Comparison of ENCODE assay signal across 8 cellular contexts in the genomic region with DNA sequence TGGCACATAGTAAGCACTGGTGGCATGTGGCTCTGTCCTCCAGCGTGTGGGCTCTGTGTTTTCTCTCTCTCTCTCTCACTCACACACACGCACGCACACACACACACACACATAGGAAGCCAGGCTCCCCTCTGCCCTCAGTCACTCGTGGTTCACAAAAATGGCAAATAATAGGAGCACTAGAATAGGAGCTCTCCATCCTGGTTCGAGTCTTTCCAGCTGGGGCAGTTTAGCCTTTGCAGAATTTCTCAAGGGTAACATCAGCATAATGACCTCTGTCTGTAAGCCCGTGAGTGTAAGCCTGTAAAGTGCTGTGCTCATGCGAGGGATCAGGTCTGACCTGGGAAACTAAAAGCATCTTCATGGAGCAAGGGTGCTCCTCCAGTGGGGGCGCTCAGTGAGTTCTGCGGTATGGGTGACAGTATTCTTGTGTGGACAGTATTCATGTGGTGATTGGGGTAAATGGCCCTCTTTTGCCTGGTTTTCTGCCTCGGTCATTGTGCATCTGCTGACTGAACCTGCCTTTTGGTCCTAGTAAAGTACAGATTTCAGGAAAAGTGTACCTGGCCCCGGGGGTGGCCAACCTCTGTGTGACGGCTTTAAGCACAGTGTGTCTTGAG. TPM values are rescaled to one million over a fixed set of nuclear protein-coding genes. Genes with fewer than 3 reads are reported as not detected.
DNase-seq lines count a peak whose midpoint lies in the region; ATAC-seq and TF ChIP-seq lines count a peak whose summit lies in the region.

No MANE protein-coding gene starts in this region.

- H3K4me1 ChIP-seq in urinary bladder (ENCODE audit: insufficient read depth), result no peaks in the 10 kb centered on the region

- H3K36me3 Mint-ChIP-seq in activated CD4-positive, alpha-beta T cell treated with anti-CD3 and anti-CD28 coated beads for 36 hours (ENCODE audit: low read depth), result peaks cover 36% of the 10 kb centered on the region
- H3K36me3 Mint-ChIP-seq in T-cell (peaks cover 25% of the 10 kb centered on the region), mesothelial cell of epicardium (no peaks in the 10 kb centered on the region)

- peak overlapping the region; percentile 88 for H3K27ac ChIP-seq in urinary bladder (ENCODE audit: low read depth)

- H3K27ac Mint-ChIP-seq in activated CD4-positive, alpha-beta T cell treated with anti-CD3 and anti-CD28 coated beads for 36 hours, result peak overlapping the region; percentile 84
- H3K27ac Mint-ChIP-seq in T-cell (peak overlapping the region; percentile 93 to 95), mesothelial cell of epicardium (no peak overlapping the region)

- peak overlapping the region; percentile 77 for H3K4me3 ChIP-seq in urinary bladder (ENCODE audit: low read depth, low read length)

- no peaks in the 10 kb centered on the region for H3K27me3 Mint-ChIP-seq in activated CD4-positive, alpha-beta T cell treated with anti-CD3 and anti-CD28 coated beads for 36 hours
- no peaks in the 10 kb centered on the region for H3K27me3 Mint-ChIP-seq in T-cell
- H3K27me3 Mint-ChIP-seq in mesothelial cell of epicardium (ENCODE audit: low read depth), result peaks cover 18% of the 10 kb centered on the region

- H3K4me1 Mint-ChIP-seq in activated CD4-positive, alpha-beta T cell treated with anti-CD3 and anti-CD28 coated beads for 36 hours, result peaks cover 44% of the 10 kb centered on the region
- H3K4me1 Mint-ChIP-seq in T-cell, result peaks cover 46 to 59% (median 57%) of the 10 kb centered on the region in 3 donors
- H3K4me1 Mint-ChIP-seq in mesothelial cell of epicardium, result peaks cover 49% of the 10 kb centered on the region

- peak overlapping the region; percentile 95 for H3K4me3 Mint-ChIP-seq in activated CD4-positive, alpha-beta T cell treated with anti-CD3 and anti-CD28 coated beads for 36 hours
- H3K4me3 Mint-ChIP-seq in T-cell (peak overlapping the region; percentile 80 to 92 (median 85)), mesothelial cell of epicardium (peak overlapping the region; percentile 69)

- no peak for TF ChIP-seq CTCF in mesothelial cell of epicardium (IDR thresholded peaks at IDR 0.05; ENCODE audit: unreplicated experiment)

- WGBS in urinary bladder, result 30% methylated on average over 12 of the region's 12 CpGs

- intact Hi-C loops in activated CD4-positive, alpha-beta T cell treated with anti-CD3 and anti-CD28 coated beads for 36 hours (cut with DNase I, micrococcal nuclease), result loop anchor here (1.0 to 10.0 kb wide), 15 partner anchors 19 to 1539 kb away; a partner anchor contains a TSS

- ATAC-seq in activated CD4-positive, alpha-beta T cell treated with anti-CD3 and anti-CD28 coated beads for 36 hours, result peak; percentile 16
- ATAC-seq in T-cell (replicated peaks in 1 of 4), result peak in 3 of 4 experiments; percentile 11 to 21 (median 13)

- no peaks in the 10 kb centered on the region for H3K9me3 Mint-ChIP-seq in activated CD4-positive, alpha-beta T cell treated with anti-CD3 and anti-CD28 coated beads for 36 hours (ENCODE audit: low read depth)
- no peaks in the 10 kb centered on the region for H3K9me3 Mint-ChIP-seq in T-cell
- H3K9me3 Mint-ChIP-seq in mesothelial cell of epicardium, result no peaks in the 10 kb centered on the region

- CTCF ChIA-PET in activated CD4-positive, alpha-beta T cell treated with anti-CD3 and anti-CD28 coated beads for 36 hours (lab: Charles Lee), result interaction anchor here (2.0 kb wide), 2 partner anchors 14 kb away, joined by 14 to 16 read pairs; no protein-coding TSS in a partner anchor
- CTCF ChIA-PET in T-cell (lab: Charles Lee), result interaction anchor here in 1 of 2 donors (1.1 to 1.9 kb wide), 2 partner anchors 14 to 20 kb away, joined by 3 to 8 read pairs; no protein-coding TSS in a partner anchor

- peak; percentile 67 for DNase-seq in activated CD4-positive, alpha-beta T cell treated with anti-CD3 and anti-CD28 coated beads for 36 hours
- DNase-seq in activated CD4-positive, alpha-beta T cell treated with anti-CD3 and anti-CD28 coated beads for 1 hour, result no peak
- DNase-seq in T-cell (peak in 25 of 34 experiments; percentile 27 to 65 (median 51)), mesothelial cell of epicardium (ENCODE audit: low spot score in 2 of 2, unreplicated experiment in 2 of 2) (no peak), GOT3 (lab: John Stamatoyannopoulos, UW) (no peak), amygdala (lab: John Stamatoyannopoulos, UW) (no peak)
- peak; percentile 17 for DNase-seq in effector CD4-positive, alpha-beta T cell

- POLR2A ChIA-PET in activated CD4-positive, alpha-beta T cell treated with anti-CD3 and anti-CD28 coated beads for 36 hours (lab: Charles Lee), result interaction anchor here (0.6 to 4.6 kb wide), 2 partner anchors 13 to 40 kb away, joined by 3 to 30 read pairs; no protein-coding TSS in a partner anchor
- POLR2A ChIA-PET in T-cell (lab: Charles Lee), result interaction anchor here (0.6 to 1.0 kb wide), 5 partner anchors 9 to 155 kb away, joined by 3 to 4 read pairs (median 3); no protein-coding TSS in a partner anchor

- no peaks in the 10 kb centered on the region for H3K36me3 ChIP-seq in urinary bladder (ENCODE audit: insufficient read depth)

RNA-seq across cellular contexts. Expression of a gene that starts 0.8 kb away (rescaled TPM):
- total RNA-seq in activated CD4-positive, alpha-beta T cell treated with anti-CD3 and anti-CD28 coated beads for 36 hours, result 10 to 100 TPM; 29.7 to 31.2 TPM
- total RNA-seq in T-cell (100 to 1,000 TPM in 2 of 5 donors, 10 to 100 TPM in 3; 49.5 to 131 (median 53.5) TPM), mesothelial cell of epicardium (8.9 to 11.1 TPM (median 9.2 TPM) in 3 replicates), urinary bladder (4.2 TPM)
- polyA plus RNA-seq in urinary bladder, result 10.9 TPM

RNA-seq across cellular contexts. Expression of a gene that starts 41.0 kb away (rescaled TPM):
- total RNA-seq in activated CD4-positive, alpha-beta T cell treated with anti-CD3 and anti-CD28 coated beads for 36 hours, result 10 to 100 TPM; 66.8 to 72.2 TPM
- total RNA-seq in T-cell (10 to 100 TPM; 54.0 to 86.3 (median 84.9) TPM), mesothelial cell of epicardium (58.2 to 58.7 TPM (median 58.4 TPM) in 3 replicates), urinary bladder (62.5 TPM)
- 65.5 TPM for polyA plus RNA-seq in urinary bladder

Comparison
In these comparisons a context has a peak if more than half of its experiments do, and no peak if none do; other contexts are left out.
1. DNase-seq: peak in activated CD4-positive, alpha-beta T cell treated with anti-CD3 and anti-CD28 coated beads for 36 hours (single experiment), T-cell (25 of 34) and effector CD4-positive, alpha-beta T cell (single experiment); none in activated CD4-positive, alpha-beta T cell treated with anti-CD3 and anti-CD28 coated beads for 1 hour (single experiment), mesothelial cell of epicardium (0 of 2), GOT3 (single experiment) and amygdala (0 of 56).
2. Peak in every context shown above with its lines, with median percentiles within 50 percentile points of each other: H3K4me3 Mint-ChIP-seq.